Comparison of ENCODE assay signal across 1 cellular context in the genomic region with DNA sequence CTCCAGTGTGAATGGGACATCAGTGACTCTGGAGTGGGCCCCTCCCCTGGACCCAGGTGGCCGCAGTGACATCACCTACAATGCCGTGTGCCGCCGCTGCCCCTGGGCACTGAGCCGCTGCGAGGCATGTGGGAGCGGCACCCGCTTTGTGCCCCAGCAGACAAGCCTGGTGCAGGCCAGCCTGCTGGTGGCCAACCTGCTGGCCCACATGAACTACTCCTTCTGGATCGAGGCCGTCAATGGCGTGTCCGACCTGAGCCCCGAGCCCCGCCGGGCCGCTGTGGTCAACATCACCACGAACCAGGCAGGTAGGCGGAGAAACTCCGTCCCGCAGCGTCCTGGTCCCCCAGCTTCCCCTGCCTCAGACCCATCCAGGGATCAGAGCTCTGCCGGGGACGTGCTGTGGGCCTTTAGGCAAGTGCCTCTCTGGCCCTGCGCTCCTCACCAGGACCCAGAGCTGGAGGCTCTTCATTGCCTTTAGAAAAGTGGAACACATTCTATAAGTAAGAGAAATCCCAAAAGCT.
TF ChIP-seq lines count a peak whose summit lies in the region.

No MANE protein-coding gene starts in this region.

TF ChIP-seq in IMR-90, 13 proteins besides CTCF, POLR2A, EP300 and RAD21 (continued from another document):
- no peak for TF ChIP-seq MAZ (IDR thresholded peaks at IDR 0.05; ENCODE audit: borderline replicate concordance, low read depth, low read length)
